ENCODE assay signal across 8 cellular contexts in the genomic region with DNA sequence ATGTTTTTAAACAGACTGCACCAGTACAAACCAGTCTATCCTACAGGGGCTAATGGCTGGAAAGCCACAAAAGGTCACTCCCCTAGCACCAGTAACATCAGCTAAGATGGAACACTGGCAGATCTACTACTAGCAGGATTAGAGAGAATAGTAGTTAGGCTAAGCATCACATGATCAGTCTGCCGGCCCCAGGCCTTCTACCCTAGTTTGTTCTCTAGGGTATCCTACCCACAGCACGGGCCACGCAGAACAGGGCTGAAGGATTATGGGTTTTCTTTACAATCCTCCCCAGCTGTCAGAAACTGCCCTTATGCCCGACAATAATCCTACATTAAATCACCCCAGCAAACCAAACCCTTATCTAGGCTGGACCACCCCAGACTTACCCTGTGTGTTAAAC.
"Had no signal": no experiment of that assay in that cellular context is flagged by ENCODE, and none has a peak within 500 bp of the region (broad histone marks: within the 10 kb centered on the region; RNA-seq: fewer than 3 reads in every experiment).

No MANE protein-coding gene starts in this region.

- DNase-seq: GM23248, GOT3, H7, HFFc6, IMR-90 had no signal

- H2AFZ ChIP-seq: GM23248 had no signal

- FAIRE-seq: HTR-8/SVneo had no signal

- H3K4me3 ChIP-seq: GM23248, HAP-1 had no signal

- H3K4me1 ChIP-seq: HAP-1 had no signal

- H3K27ac Mint-ChIP-seq: HFFc6 had no signal

- ATAC-seq: HCT116 had no signal

- H3K36me3 ChIP-seq: HAP-1 had no signal

- H3K27ac ChIP-seq: GM23248 had no signal

- H3K4me3 Mint-ChIP-seq: HFFc6 had no signal

- H3K9ac ChIP-seq: GM23248 had no signal
